ENCODE assay signal across 8 cellular contexts in the genomic region with DNA sequence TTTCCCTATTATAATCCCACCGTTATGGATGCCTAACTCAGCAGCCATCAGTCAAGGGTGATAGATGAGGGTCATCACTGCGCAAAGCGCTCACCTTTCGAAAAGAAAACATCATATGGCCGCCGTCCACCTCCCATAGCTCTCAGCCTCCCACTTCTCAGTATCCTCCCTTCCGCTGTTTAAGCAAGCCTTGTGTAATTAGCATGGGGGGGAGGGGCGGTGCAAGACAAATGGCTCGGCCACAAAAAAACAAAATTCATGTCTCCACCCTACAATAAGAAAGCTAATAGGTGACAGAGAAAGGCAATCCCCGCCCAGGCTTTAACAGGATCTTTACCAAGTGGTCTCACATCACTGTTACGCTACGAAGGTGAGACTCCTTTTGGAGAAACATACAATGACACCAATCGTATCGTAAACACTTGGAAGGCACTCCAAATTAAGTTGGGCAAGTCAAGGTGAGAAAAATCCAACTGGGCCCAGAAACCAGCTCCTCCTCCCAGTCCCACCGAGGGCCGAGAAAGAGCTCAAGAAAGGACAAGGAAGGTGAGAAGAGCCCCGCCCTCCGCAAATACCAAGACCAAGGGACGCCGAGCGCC. TPM values are rescaled to one million over a fixed set of nuclear protein-coding genes. Genes with fewer than 3 reads are reported as not detected.
DNase-seq lines count a peak whose midpoint lies in the region; ATAC-seq, FAIRE-seq and TF ChIP-seq lines count a peak whose summit lies in the region.

No MANE protein-coding gene starts in this region.

- H3K9me1 ChIP-seq in K562 (ENCODE audit: control insufficient read depth, insufficient read depth, low read length): peaks cover 15% of the 10 kb centered on the region

- H3K9ac ChIP-seq in K562 (ENCODE audit: insufficient read depth in 1 of 2, low read depth in 2 of 2, low read length in 2 of 2): peak overlapping the region; percentile 92 to 97

- in situ Hi-C loops in K562 (cut with MboI): loop anchor here (25.0 kb wide), 1 partner anchor 1421 kb away; a partner anchor contains a TSS

- peaks cover 6 to 24% of the 10 kb centered on the region in 2 experiments; a peak in 4 of 5 replicates for H3K4me1 ChIP-seq in K562 (replicated peaks in 1 of 2; ENCODE audit: control insufficient read depth in 2 of 2, insufficient read depth in 2 of 2, low read length in 2 of 2)

- H3K27ac ChIP-seq in K562 (ENCODE audit: extremely low read depth, low read depth, low read length): peak overlapping the region; percentile 98

- no peaks in the 10 kb centered on the region for H3K9me3 Mint-ChIP-seq in immature natural killer cell

- TF ChIP-seq EP300 in Ishikawa (IDR thresholded peaks at IDR 0.05; ENCODE audit: borderline replicate concordance): no peak
- no peak for TF ChIP-seq EP300 in K562 (IDR thresholded peaks at IDR 0.05; ENCODE audit: low read length)

- H3K4me3 Mint-ChIP-seq in immature natural killer cell: peak overlapping the region; percentile 98 to 99 (median 98)

- 0% methylated on average over 21 of the region's 21 CpGs for WGBS in K562 (ENCODE audit: insufficient coverage, low coverage, missing lambda C conversion rate)

- peaks cover 12 to 19% (median 15%) of the 10 kb centered on the region in 3 donors for H3K27me3 Mint-ChIP-seq in immature natural killer cell (ENCODE audit: low read depth in 3 of 3)

- H2AFZ ChIP-seq in K562 (ENCODE audit: low read depth, low read length): peak overlapping the region; percentile 99

- peak overlapping the region; percentile 76 for H3K4me3 ChIP-seq in K562

- no peaks in the 10 kb centered on the region for H3K9me3 ChIP-seq in K562 (replicated peaks; ENCODE audit: control insufficient read depth, insufficient read depth, low read depth, low read length)

- TF ChIP-seq RAD21 in Ishikawa (IDR thresholded peaks at IDR 0.05; ENCODE audit: low read depth) (no peak), K562 (CRISPR knock-in tag; conservative IDR thresholded peaks at IDR 0.05 in 1 of 2, IDR thresholded peaks at IDR 0.05 in 1 of 2) (no peak)

- H3K36me3 Mint-ChIP-seq in immature natural killer cell: peaks cover 15 to 29% (median 27%) of the 10 kb centered on the region in 3 donors

- FAIRE-seq in K562 (lab: Jason Lieb, UNC): no peak

- no peak for TF ChIP-seq POLR2A in K562 (conservative IDR thresholded peaks at IDR 0.05)

- H3K36me3 ChIP-seq in K562 (ENCODE audit: control insufficient read depth, insufficient read depth, low read length): peaks cover 53% of the 10 kb centered on the region

- H3K4me1 Mint-ChIP-seq in immature natural killer cell: peaks cover 51 to 54% of the 10 kb centered on the region in 2 donors

- H3K27ac Mint-ChIP-seq in immature natural killer cell: peak overlapping the region; percentile 93 to 98 (median 95)

- CTCF ChIA-PET in GM10248 (lab: Yijun Ruan, JAX): interaction anchor here (0.8 to 54.8 kb wide), 11 partner anchors 9 to 289 kb away, joined by 3 to 2725 read pairs (median 4); a partner anchor contains a TSS
- CTCF ChIA-PET in K562 (lab: Yijun Ruan, JAX; ENCODE audit: low intra/inter-chr PET ratio): interaction anchor here (0.8 kb wide), 1 partner anchor 50 kb away, joined by 3 read pairs; no protein-coding TSS in a partner anchor

- peaks cover 73% of the 10 kb centered on the region for H3K79me2 ChIP-seq in K562 (ENCODE audit: control insufficient read depth, insufficient read depth, low read length)

- intact Hi-C loops in K562 (cut with micrococcal nuclease): loop anchor here (1.0 to 10.0 kb wide), 3 partner anchors 49 to 234 kb away; a partner anchor contains a TSS

- peak; percentile 41 for DNase-seq in GM10248 (ENCODE audit: extremely low spot score)
- peak in 4 of 5 experiments; percentile 35 to 87 (median 71) for DNase-seq in T-helper 2 cell
- DNase-seq in K562 (ENCODE audit: extremely low read depth in 1 of 4, low spot score in 3 of 4): peak; percentile 59 to 88 (median 70)
- DNase-seq in immature natural killer cell: peak; percentile 75 to 83 (median 76)
- DNase-seq in stimulated activated CD4-positive, alpha-beta T cell treated with anti-CD3 and anti-CD28 coated beads, Interleukin-1b, Interleukin-23, amount 100 ng/mL, for 4 hours (ENCODE audit: low read depth in 2 of 2): peak; percentile 33 to 40
- no peak for DNase-seq in putamen (ENCODE audit: low spot score)
- no peak for DNase-seq in NCI-H774 (lab: John Stamatoyannopoulos, UW)

- TF ChIP-seq CTCF in GM10248 (IDR thresholded peaks at IDR 0.05; ENCODE audit: control extremely low read depth, extremely low read depth, low read depth, missing control alignments) (no peak), K562 (IDR thresholded peaks at IDR 0.05 in 2 of 3, conservative IDR thresholded peaks at IDR 0.05 in 1 of 3; ENCODE audit: insufficient read depth in 2 of 3, low read depth in 1 of 3, low read length in 3 of 3) (no peak)

- peak overlapping the region; percentile 98 for H3K4me2 ChIP-seq in K562 (ENCODE audit: insufficient read depth, low read length)

- no peaks in the 10 kb centered on the region for H3K27me3 ChIP-seq in K562 (ENCODE audit: control insufficient read depth in 2 of 2, insufficient read depth in 2 of 2, low read length in 2 of 2)

- peaks cover 33% of the 10 kb centered on the region for H4K20me1 ChIP-seq in K562 (replicated peaks; ENCODE audit: control insufficient read depth, insufficient read depth, low read length)

- ATAC-seq in K562: peak; percentile 70

- TSS peak; percentile 65 for BruUV-seq in K562 (replicated peaks; lab: Mats Ljungman, UMichigan)

- POLR2A ChIA-PET in GM10248 (lab: Yijun Ruan, JAX): interaction anchor here (0.6 to 2.2 kb wide), 18 partner anchors 10 to 589 kb away, joined by 3 to 14 read pairs (median 4); a partner anchor contains a TSS
- POLR2A ChIA-PET in K562 (lab: Yijun Ruan, JAX): interaction anchor here (0.6 to 4.8 kb wide), 44 partner anchors 10 to 639 kb away, joined by 3 to 107 read pairs (median 4); a partner anchor contains a TSS

RNA-seq across cellular contexts. Expression of a gene that starts 0.6 kb away (rescaled TPM):
- 951 and 1,610 TPM in 2 replicates for total RNA-seq in K562 (2011; cell fraction: chromatin; rRNA removed; ENCODE audit: low replicate concordance)
- total RNA-seq in K562 (2011; cell fraction: nucleolus; rRNA removed): 907 and 916 TPM in 2 replicates
- total RNA-seq in K562 (2011; cell fraction: nucleoplasm; rRNA removed): 1,013 and 1,191 TPM in 2 replicates
- total RNA-seq in K562 (2014; rRNA removed) (769 and 923 TPM in 2 replicates), K562 (2014; rRNA removed; fragmentation: Illumina TruSeq; extraction: Trizol) (541 and 592 TPM in 2 replicates), K562 (2015; rRNA removed; fragmentation: Illumina TruSeq; extraction: Trizol) (468 and 485 TPM in 2 replicates), K562 (2021) (539 and 597 TPM in 2 replicates)
- polyA plus RNA-seq in K562 (2011; rRNA removed) (665 and 668 TPM in 2 replicates), K562 (2014; fragmentation: Illumina TruSeq; extraction: Trizol) (542 and 628 TPM in 2 replicates), K562 (2014; fragmentation: Nextera tagmentation; extraction: Ambion mirVana) (100 to 1,000 TPM; 479 to 565 TPM), K562 (2014; rRNA removed) (869 and 906 TPM in 2 replicates), immature natural killer cell (10 to 100 TPM; 49.7 to 71.6 (median 56.2) TPM)
- polyA plus RNA-seq in K562 (2011; cell fraction: cytosol; rRNA removed): 781 and 900 TPM in 2 replicates
- 1,075 and 1,764 TPM in 2 replicates for polyA plus RNA-seq in K562 (2011; cell fraction: nucleus; rRNA removed)
- 515 and 679 TPM in 2 replicates for polyA plus RNA-seq in K562 (2012)
- 782 and 1,359 TPM in 2 replicates for polyA minus RNA-seq in K562 (2011; rRNA and poly(A)+ RNA removed)
- polyA minus RNA-seq in K562 (2011; cell fraction: cytosol; rRNA and poly(A)+ RNA removed): 345 and 506 TPM in 2 replicates
- polyA minus RNA-seq in K562 (2011; cell fraction: nucleus; rRNA and poly(A)+ RNA removed): 336 and 420 TPM in 2 replicates

RNA-seq across cellular contexts. Expression of a gene that starts 5.2 kb away (rescaled TPM):
- total RNA-seq in K562 (2011; cell fraction: chromatin; rRNA removed; ENCODE audit: low replicate concordance): 1.9 and 2.5 TPM in 2 replicates
- total RNA-seq in K562 (2011; cell fraction: nucleolus; rRNA removed): 1.6 and 1.7 TPM in 2 replicates
- 1.5 and 3.5 TPM in 2 replicates for total RNA-seq in K562 (2011; cell fraction: nucleoplasm; rRNA removed)
- total RNA-seq in K562 (2014; rRNA removed): 0.12 and 0.14 TPM in 2 replicates
- total RNA-seq in K562 (2014; rRNA removed; fragmentation: Illumina TruSeq; extraction: Trizol): 0.29 and 0.32 TPM in 2 replicates
- 0.33 and 0.57 TPM in 2 replicates for total RNA-seq in K562 (2015; rRNA removed; fragmentation: Illumina TruSeq; extraction: Trizol)
- 0.47 and 0.49 TPM in 2 replicates for total RNA-seq in K562 (2021)
- polyA plus RNA-seq in K562 (2011; rRNA removed): 1.0 and 1.5 TPM in 2 replicates
- 0.81 and 1.3 TPM in 2 replicates for polyA plus RNA-seq in K562 (2011; cell fraction: cytosol; rRNA removed)
- 1.6 and 1.9 TPM in 2 replicates for polyA plus RNA-seq in K562 (2011; cell fraction: nucleus; rRNA removed)
- polyA plus RNA-seq in K562 (2012): 0.68 and 0.72 TPM in 2 replicates
- polyA plus RNA-seq in K562 (2014; fragmentation: Illumina TruSeq; extraction: Trizol): 0.55 and 1.1 TPM in 2 replicates
- polyA plus RNA-seq in K562 (2014; fragmentation: Nextera tagmentation; extraction: Ambion mirVana): under 1 TPM; 0.15 to 0.17 TPM
- 0.38 and 0.78 TPM in 2 replicates for polyA plus RNA-seq in K562 (2014; rRNA removed)
- 0.28 and 0.60 TPM in 2 replicates for polyA minus RNA-seq in K562 (2011; rRNA and poly(A)+ RNA removed)
- not detected in 2 replicates for polyA minus RNA-seq in K562 (2011; cell fraction: cytosol; rRNA and poly(A)+ RNA removed)
- polyA minus RNA-seq in K562 (2011; cell fraction: nucleus; rRNA and poly(A)+ RNA removed): 0.44 TPM in 1 of 2 replicates, not detected in the other
- polyA plus RNA-seq in immature natural killer cell: not detected

RNA-seq across cellular contexts. Expression of a gene that starts 6.2 kb away (rescaled TPM):
- 6.9 and 18.5 TPM in 2 replicates for total RNA-seq in K562 (2011; cell fraction: chromatin; rRNA removed; ENCODE audit: low replicate concordance)
- 18.0 and 22.0 TPM in 2 replicates for total RNA-seq in K562 (2011; cell fraction: nucleolus; rRNA removed)
- 8.6 and 12.2 TPM in 2 replicates for total RNA-seq in K562 (2011; cell fraction: nucleoplasm; rRNA removed)
- total RNA-seq in K562 (2014; rRNA removed): 32.9 and 33.1 TPM in 2 replicates
- total RNA-seq in K562 (2014; rRNA removed; fragmentation: Illumina TruSeq; extraction: Trizol): 5.8 and 7.6 TPM in 2 replicates
- 17.0 and 18.1 TPM in 2 replicates for total RNA-seq in K562 (2015; rRNA removed; fragmentation: Illumina TruSeq; extraction: Trizol)
- 24.7 and 28.7 TPM in 2 replicates for total RNA-seq in K562 (2021)
- 5.7 and 9.0 TPM in 2 replicates for polyA plus RNA-seq in K562 (2011; rRNA removed)
- 14.1 and 38.6 TPM in 2 replicates for polyA plus RNA-seq in K562 (2011; cell fraction: cytosol; rRNA removed)
- 22.5 and 31.4 TPM in 2 replicates for polyA plus RNA-seq in K562 (2011; cell fraction: nucleus; rRNA removed)
- polyA plus RNA-seq in K562 (2012): 16.3 and 46.1 TPM in 2 replicates
- polyA plus RNA-seq in K562 (2014; fragmentation: Illumina TruSeq; extraction: Trizol): 4.3 and 14.0 TPM in 2 replicates
- polyA plus RNA-seq in K562 (2014; fragmentation: Nextera tagmentation; extraction: Ambion mirVana): under 1 TPM; 0.49 to 0.59 TPM
- polyA plus RNA-seq in K562 (2014; rRNA removed): 26.6 and 32.6 TPM in 2 replicates
- 2.6 and 2.7 TPM in 2 replicates for polyA minus RNA-seq in K562 (2011; rRNA and poly(A)+ RNA removed)
- 9.0 and 12.8 TPM in 2 replicates for polyA minus RNA-seq in K562 (2011; cell fraction: cytosol; rRNA and poly(A)+ RNA removed)
- polyA minus RNA-seq in K562 (2011; cell fraction: nucleus; rRNA and poly(A)+ RNA removed): 6.3 and 8.0 TPM in 2 replicates
- 10 to 100 TPM in 2 of 3 donors, 1 to 10 TPM in 1; 5.0 to 15.0 (median 13.6) TPM for polyA plus RNA-seq in immature natural killer cell

RNA-seq across cellular contexts. Expression of a gene that starts 12.4 kb away (rescaled TPM):
- total RNA-seq in K562 (2011; cell fraction: chromatin; rRNA removed; ENCODE audit: low replicate concordance): not detected in 2 replicates
- total RNA-seq in K562 (2011; cell fraction: nucleolus; rRNA removed): not detected in 2 replicates
- not detected in 2 replicates for total RNA-seq in K562 (2011; cell fraction: nucleoplasm; rRNA removed)
- total RNA-seq in K562 (2014; rRNA removed) (not detected in 2 replicates), K562 (2014; rRNA removed; fragmentation: Illumina TruSeq; extraction: Trizol) (not detected in 2 replicates), K562 (2015; rRNA removed; fragmentation: Illumina TruSeq; extraction: Trizol) (not detected in 2 replicates), K562 (2021) (not detected in 2 replicates)
- polyA plus RNA-seq in K562 (2011; rRNA removed) (not detected in 2 replicates), K562 (2014; fragmentation: Illumina TruSeq; extraction: Trizol) (not detected in 2 replicates), K562 (2014; fragmentation: Nextera tagmentation; extraction: Ambion mirVana) (not detected), K562 (2014; rRNA removed) (not detected in 2 replicates), immature natural killer cell (not detected)
- polyA plus RNA-seq in K562 (2011; cell fraction: cytosol; rRNA removed): not detected in 2 replicates
- polyA plus RNA-seq in K562 (2011; cell fraction: nucleus; rRNA removed): not detected in 2 replicates
- polyA plus RNA-seq in K562 (2012): 0.11 TPM in 1 of 2 replicates, not detected in the other
- not detected in 2 replicates for polyA minus RNA-seq in K562 (2011; rRNA and poly(A)+ RNA removed)
- polyA minus RNA-seq in K562 (2011; cell fraction: cytosol; rRNA and poly(A)+ RNA removed): not detected in 2 replicates
- not detected in 2 replicates for polyA minus RNA-seq in K562 (2011; cell fraction: nucleus; rRNA and poly(A)+ RNA removed)

RNA-seq across cellular contexts. Expression of a gene that starts 30.9 kb away (rescaled TPM):
- total RNA-seq in K562 (2011; cell fraction: chromatin; rRNA removed; ENCODE audit: low replicate concordance): not detected in 2 replicates
- not detected in 2 replicates for total RNA-seq in K562 (2011; cell fraction: nucleolus; rRNA removed)
- not detected in 2 replicates for total RNA-seq in K562 (2011; cell fraction: nucleoplasm; rRNA removed)
- not detected in 2 replicates for total RNA-seq in K562 (2014; rRNA removed)
- total RNA-seq in K562 (2014; rRNA removed; fragmentation: Illumina TruSeq; extraction: Trizol): not detected in 2 replicates
- not detected in 2 replicates for total RNA-seq in K562 (2015; rRNA removed; fragmentation: Illumina TruSeq; extraction: Trizol)
- total RNA-seq in K562 (2021): 0.80 and 0.87 TPM in 2 replicates
- not detected in 2 replicates for polyA plus RNA-seq in K562 (2011; rRNA removed)
- polyA plus RNA-seq in K562 (2011; cell fraction: cytosol; rRNA removed): not detected in 2 replicates
- 0.07 and 0.11 TPM in 2 replicates for polyA plus RNA-seq in K562 (2011; cell fraction: nucleus; rRNA removed)
- polyA plus RNA-seq in K562 (2012): 0.17 TPM in 1 of 2 replicates, not detected in the other
- polyA plus RNA-seq in K562 (2014; fragmentation: Illumina TruSeq; extraction: Trizol): not detected in 2 replicates
- not detected for polyA plus RNA-seq in K562 (2014; fragmentation: Nextera tagmentation; extraction: Ambion mirVana)
- not detected in 2 replicates for polyA plus RNA-seq in K562 (2014; rRNA removed)
- polyA minus RNA-seq in K562 (2011; rRNA and poly(A)+ RNA removed): not detected in 2 replicates
- not detected in 2 replicates for polyA minus RNA-seq in K562 (2011; cell fraction: cytosol; rRNA and poly(A)+ RNA removed)
- polyA minus RNA-seq in K562 (2011; cell fraction: nucleus; rRNA and poly(A)+ RNA removed): not detected in 2 replicates
- polyA plus RNA-seq in immature natural killer cell: 1 to 10 TPM; 1.4 to 6.6 (median 3.1) TPM

Comparison
In these comparisons a context has a peak if more than half of its experiments do, and no peak if none do; other contexts are left out.
1. DNase-seq: peak in GM10248 (single experiment), T-helper 2 cell (4 of 5), K562 (4 of 4), immature natural killer cell (3 of 3) and stimulated activated CD4-positive, alpha-beta T cell treated with anti-CD3 and anti-CD28 coated beads, Interleukin-1b, Interleukin-23, amount 100 ng/mL, for 4 hours (2 of 2); none in putamen (single experiment) and NCI-H774 (single experiment).
2. RNA of a gene that starts 0.6 kb away (polyA plus RNA-seq): 479 to 1,764 TPM in K562; 49.7 to 71.6 TPM in immature natural killer cell; every median in the first group is over 4 times any median in the second.